In genomic region chr3:17443142-17443541, GRCh38 we compare ENCODE assay signal across 8 cellular contexts.
"Had no signal": no experiment of that assay in that cellular context is flagged by ENCODE, and none has a peak within 500 bp of the region (broad histone marks: within the 10 kb centered on the region; RNA-seq: fewer than 3 reads in every experiment).

No MANE protein-coding gene starts in this region.

- ATAC-seq: HCT116 had no signal

- H3K9me3 Mint-ChIP-seq: HFFc6 had no signal

- H3K4me3 ChIP-seq: GM23248, HAP-1 had no signal

- FAIRE-seq: HTR-8/SVneo had no signal

- H3K4me1 ChIP-seq: HAP-1 had no signal

- H3K36me3 ChIP-seq: HAP-1 had no signal

- H3K4me3 Mint-ChIP-seq: HFFc6 had no signal

- H2AFZ ChIP-seq: GM23248 had no signal

- H3K9ac ChIP-seq: GM23248 had no signal

- H3K9me3 ChIP-seq: HAP-1 had no signal

- H3K27ac ChIP-seq: GM23248 had no signal

- DNase-seq: GOT3, H7, HFFc6, KBM-7 had no signal

- H3K27ac Mint-ChIP-seq: HFFc6 had no signal
